ENCODE assay signal across 19 cellular contexts in the genomic region with DNA sequence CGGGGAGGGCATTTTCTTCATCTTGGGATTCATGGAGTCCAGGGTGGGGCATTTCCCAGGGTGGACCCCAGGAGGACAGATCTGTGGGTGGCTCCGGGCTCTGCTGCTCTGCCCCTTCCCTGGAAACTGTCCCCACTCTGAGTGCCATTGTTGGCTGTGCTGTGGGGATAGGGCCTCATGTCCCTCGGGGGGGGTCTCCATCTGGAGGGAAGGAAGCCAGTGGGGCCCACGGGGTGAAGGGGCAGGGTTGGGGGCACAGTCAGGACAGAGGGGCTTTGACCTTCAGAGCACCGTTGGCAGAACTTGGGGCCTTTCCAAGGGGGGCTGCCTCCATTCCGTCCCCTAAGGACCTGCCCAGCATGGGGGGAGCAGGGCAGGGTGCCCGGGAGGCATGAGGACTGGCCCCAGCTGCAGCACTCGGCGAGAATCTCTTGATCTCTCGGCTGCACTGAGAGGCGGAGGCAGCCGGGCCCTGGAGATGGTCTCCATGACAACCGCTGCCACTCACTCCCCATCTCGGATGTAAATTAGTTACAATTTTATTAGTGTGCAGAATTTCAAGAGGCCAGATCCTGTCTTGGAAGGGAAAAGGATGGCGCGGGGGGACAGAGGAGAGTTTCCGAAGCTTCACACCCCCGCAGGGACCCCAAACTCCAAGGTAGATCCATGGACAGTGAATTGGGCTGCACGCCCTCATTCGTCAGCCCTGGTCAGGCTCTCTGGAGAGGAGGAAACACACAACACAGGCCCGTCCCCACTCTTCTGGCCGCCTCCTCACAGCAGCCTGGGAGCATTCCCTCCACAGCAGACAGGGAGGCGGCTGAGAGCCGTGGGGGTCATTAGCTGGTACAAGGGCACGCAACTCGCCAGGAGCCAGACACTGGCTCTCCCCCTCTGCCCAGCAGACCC.
A peak's percentile ranks its signal among the peaks of the same experiment; 100 is the strongest.
DNase-seq lines count a peak whose midpoint lies in the region; ATAC-seq, FAIRE-seq and TF ChIP-seq lines count a peak whose summit lies in the region.
"Had no signal": no experiment of that assay in that cellular context is flagged by ENCODE, and none has a peak within 500 bp of the region (broad histone marks: within the 10 kb centered on the region; RNA-seq: fewer than 3 reads in every experiment).

No MANE protein-coding gene starts in this region.

- CTCF ChIA-PET in K562 (lab: Yijun Ruan, JAX; ENCODE audit: low intra/inter-chr PET ratio): no interaction called here

- DNase-seq in DMS53 (lab: John Stamatoyannopoulos, UW) (peak; percentile 69), DMS53 treated with DMSO at 0.1 percent for 48 hours (lab: John Stamatoyannopoulos, UW; ENCODE audit: unreplicated experiment) (no peak), NCI-H1417 (lab: John Stamatoyannopoulos, UW) (peak; percentile 49 to 89 (median 77)), K562 (ENCODE audit: extremely low read depth in 1 of 4, low spot score in 3 of 4) (no peak), posterior vena cava (ENCODE audit: low spot score) (peak; percentile 78), esophagus muscularis mucosa (ENCODE audit: extremely low spot score) (no peak)
- no peak for DNase-seq in stimulated activated effector memory CD8-positive, alpha-beta T cell treated with anti-CD3 and anti-CD28 coated beads, Interleukin-12 subunit alpha, Interleukin-12 subunit beta, amount 100 ng/mL, for 72 hours (ENCODE audit: low spot score in 2 of 2)
- DNase-seq: 8988T; activated CD4-positive, alpha-beta T cell treated with anti-CD3 and anti-CD28 coated beads for 1 hour; activated T-cell treated with anti-CD3 and anti-CD28 coated beads for 4 hours; CD8-positive, alpha-beta T cell; left ventricle myocardium inferior; naive thymus-derived CD8-positive, alpha-beta T cell; NCI-H226; stimulated activated naive CD8-positive, alpha-beta T cell treated with anti-CD3 and anti-CD28 coated beads, Interleukin-15, Interleukin-2, amounts not matched to agents 100 U/mL and 50 U/mL, for 24 hours; T-helper 17 cell had no signal

- H3K4me1 Mint-ChIP-seq in stimulated activated effector memory CD8-positive, alpha-beta T cell treated with anti-CD3 and anti-CD28 coated beads, Interleukin-12 subunit alpha, Interleukin-12 subunit beta, amount 100 ng/mL, for 72 hours: no peaks in the 10 kb centered on the region
- H3K4me1 Mint-ChIP-seq: T-helper 17 cell had no signal

- no peak overlapping the region for H3K27ac Mint-ChIP-seq in stimulated activated effector memory CD8-positive, alpha-beta T cell treated with anti-CD3 and anti-CD28 coated beads, Interleukin-12 subunit alpha, Interleukin-12 subunit beta, amount 100 ng/mL, for 72 hours
- H3K27ac Mint-ChIP-seq: CD8-positive, alpha-beta T cell; GM23338; naive thymus-derived CD8-positive, alpha-beta T cell; T-helper 17 cell had no signal

- H3K9me3 Mint-ChIP-seq in stimulated activated effector memory CD8-positive, alpha-beta T cell treated with anti-CD3 and anti-CD28 coated beads, Interleukin-12 subunit alpha, Interleukin-12 subunit beta, amount 100 ng/mL, for 72 hours: no peaks in the 10 kb centered on the region
- H3K9me3 Mint-ChIP-seq: CD8-positive, alpha-beta T cell; GM23338; naive thymus-derived CD8-positive, alpha-beta T cell had no signal

- H3K4me1 ChIP-seq in K562 (replicated peaks in 1 of 2; ENCODE audit: control insufficient read depth in 2 of 2, insufficient read depth in 2 of 2, low read length in 2 of 2) (peaks cover 6 to 10% of the 10 kb centered on the region in 2 experiments; a peak in 3 of 5 replicates), esophagus muscularis mucosa (peaks cover 0 to 2% (median under 1%) of the 10 kb centered on the region in 4 donors)

- TF ChIP-seq POLR2A in K562 (conservative IDR thresholded peaks at IDR 0.05) (no peak), esophagus muscularis mucosa (IDR thresholded peaks at IDR 0.05; ENCODE audit: low read depth) (no peak)

- POLR2A ChIA-PET in K562 (lab: Yijun Ruan, JAX): no interaction called here

- H3K36me3 ChIP-seq in K562 (ENCODE audit: control insufficient read depth, insufficient read depth, low read length) (no peaks in the 10 kb centered on the region), esophagus muscularis mucosa (no peaks in the 10 kb centered on the region)
- H3K36me3 ChIP-seq: left ventricle myocardium inferior had no signal

- in situ Hi-C loops in K562 (cut with MboI): no loop called here

- no peak overlapping the region for H3K4me3 Mint-ChIP-seq in stimulated activated effector memory CD8-positive, alpha-beta T cell treated with anti-CD3 and anti-CD28 coated beads, Interleukin-12 subunit alpha, Interleukin-12 subunit beta, amount 100 ng/mL, for 72 hours
- H3K4me3 Mint-ChIP-seq: CD8-positive, alpha-beta T cell; GM23338; naive thymus-derived CD8-positive, alpha-beta T cell; T-helper 17 cell had no signal

- no peak overlapping the region for H3K9ac ChIP-seq in K562 (ENCODE audit: insufficient read depth in 1 of 2, low read depth in 2 of 2, low read length in 2 of 2)
- H3K9ac ChIP-seq: KMS-11 had no signal

- TF ChIP-seq CTCF in K562 (IDR thresholded peaks at IDR 0.05 in 2 of 3, conservative IDR thresholded peaks at IDR 0.05 in 1 of 3; ENCODE audit: insufficient read depth in 2 of 3, low read depth in 1 of 3, low read length in 3 of 3) (no peak), esophagus muscularis mucosa (IDR thresholded peaks at IDR 0.05) (no peak)

- H3K79me2 ChIP-seq in K562 (ENCODE audit: control insufficient read depth, insufficient read depth, low read length): no peaks in the 10 kb centered on the region

- H2AFZ ChIP-seq in K562 (ENCODE audit: low read depth, low read length): no peak overlapping the region
- H2AFZ ChIP-seq: GM23338 had no signal

- no peak for TF ChIP-seq EP300 in K562 (IDR thresholded peaks at IDR 0.05; ENCODE audit: low read length)
- TF ChIP-seq EP300 in esophagus muscularis mucosa (IDR thresholded peaks at IDR 0.05): no peak

- H4K20me1 ChIP-seq in K562 (replicated peaks; ENCODE audit: control insufficient read depth, insufficient read depth, low read length): no peaks in the 10 kb centered on the region

- 0 out of 3 replicates have a peak, but pooled peaks have one; percentile 43 for ATAC-seq in K562
- no peak for ATAC-seq in HG03175 (IDR thresholded peaks at IDR 0.05; ENCODE audit: unreplicated experiment)
- ATAC-seq in stimulated activated effector memory CD8-positive, alpha-beta T cell treated with anti-CD3 and anti-CD28 coated beads, Interleukin-12 subunit alpha, Interleukin-12 subunit beta, amount 100 ng/mL, for 72 hours: no peak
- ATAC-seq: CD8-positive, alpha-beta T cell; GM23338; naive thymus-derived CD8-positive, alpha-beta T cell; stimulated activated naive CD8-positive, alpha-beta T cell treated with anti-CD3 and anti-CD28 coated beads, Interleukin-15, Interleukin-2, amounts not matched to agents 100 U/mL and 50 U/mL, for 24 hours; T-helper 17 cell had no signal

- H3K36me3 Mint-ChIP-seq in stimulated activated effector memory CD8-positive, alpha-beta T cell treated with anti-CD3 and anti-CD28 coated beads, Interleukin-12 subunit alpha, Interleukin-12 subunit beta, amount 100 ng/mL, for 72 hours: no peaks in the 10 kb centered on the region
- H3K36me3 Mint-ChIP-seq: CD8-positive, alpha-beta T cell; naive thymus-derived CD8-positive, alpha-beta T cell had no signal

- no peak for TF ChIP-seq RAD21 in K562 (CRISPR knock-in tag; conservative IDR thresholded peaks at IDR 0.05 in 1 of 2, IDR thresholded peaks at IDR 0.05 in 1 of 2)

- H3K27me3 ChIP-seq in K562 (ENCODE audit: control insufficient read depth in 2 of 2, insufficient read depth in 2 of 2, low read length in 2 of 2) (peaks cover 0 to 6% of the 10 kb centered on the region in 2 experiments; a peak in 1 of 5 replicates), esophagus muscularis mucosa (no peaks in the 10 kb centered on the region)

- FAIRE-seq in K562 (lab: Jason Lieb, UNC): no peak

- H3K27ac ChIP-seq in K562 (ENCODE audit: extremely low read depth, low read depth, low read length) (no peak overlapping the region), esophagus muscularis mucosa (replicated peaks in 1 of 4) (no peak overlapping the region)
- H3K27ac ChIP-seq: KMS-11, left ventricle myocardium inferior had no signal

- H3K4me2 ChIP-seq in K562 (ENCODE audit: insufficient read depth, low read length): no peak overlapping the region
- H3K4me2 ChIP-seq: GM23338, KMS-11 had no signal

- H3K4me3 ChIP-seq in K562 (no peak overlapping the region), esophagus muscularis mucosa (no peak overlapping the region)
- H3K4me3 ChIP-seq: GM23338, left ventricle myocardium inferior had no signal

- no peaks in the 10 kb centered on the region for H3K9me1 ChIP-seq in K562 (ENCODE audit: control insufficient read depth, insufficient read depth, low read length)

- H3K9me3 ChIP-seq in K562 (replicated peaks; ENCODE audit: control insufficient read depth, insufficient read depth, low read depth, low read length): no peaks in the 10 kb centered on the region
- no peaks in the 10 kb centered on the region for H3K9me3 ChIP-seq in esophagus muscularis mucosa
- H3K9me3 ChIP-seq: left ventricle myocardium inferior had no signal

- no TSS peak for BruUV-seq in K562 (replicated peaks; lab: Mats Ljungman, UMichigan)

- intact Hi-C loops in K562 (cut with micrococcal nuclease) (no loop called here), posterior vena cava (cut with DNase I) (no loop called here), esophagus muscularis mucosa (cut with DNase I) (no loop called here)

- WGBS in K562 (ENCODE audit: insufficient coverage, low coverage, missing lambda C conversion rate): 19% methylated on average over 24 of the region's 26 CpGs
- 73% methylated on average over 22 of the region's 26 CpGs for WGBS in esophagus muscularis mucosa

TF ChIP-seq in K562, 482 proteins besides CTCF, POLR2A, EP300 and RAD21 (continues in another document):
- no peak for TF ChIP-seq ZNF212 (CRISPR knock-in tag; IDR thresholded peaks at IDR 0.05)
- TF ChIP-seq, protein P1, sequence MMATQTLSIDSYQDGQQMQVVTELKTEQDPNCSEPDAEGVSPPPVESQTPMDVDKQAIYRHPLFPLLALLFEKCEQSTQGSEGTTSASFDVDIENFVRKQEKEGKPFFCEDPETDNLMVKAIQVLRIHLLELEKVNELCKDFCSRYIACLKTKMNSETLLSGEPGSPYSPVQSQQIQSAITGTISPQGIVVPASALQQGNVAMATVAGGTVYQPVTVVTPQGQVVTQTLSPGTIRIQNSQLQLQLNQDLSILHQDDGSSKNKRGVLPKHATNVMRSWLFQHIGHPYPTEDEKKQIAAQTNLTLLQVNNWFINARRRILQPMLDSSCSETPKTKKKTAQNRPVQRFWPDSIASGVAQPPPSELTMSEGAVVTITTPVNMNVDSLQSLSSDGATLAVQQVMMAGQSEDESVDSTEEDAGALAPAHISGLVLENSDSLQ (IDR thresholded peaks at IDR 0.05): peak; percentile 57
- TF ChIP-seq PRMT5 (CRISPR knock-in tag; IDR thresholded peaks at IDR 0.05): no peak
- TF ChIP-seq RFX1 (IDR thresholded peaks at IDR 0.05): peak; percentile 84
- no peak for TF ChIP-seq ZNF311 (CRISPR knock-in tag; IDR thresholded peaks at IDR 0.05)
- no peak for TF ChIP-seq SPI1 (IDR thresholded peaks at IDR 0.05; ENCODE audit: borderline replicate concordance, low read depth, low read length)

Comparison
In these comparisons a context has a peak if more than half of its experiments do, and no peak if none do; other contexts are left out.
1. DNase-seq: peak in DMS53 (single experiment), NCI-H1417 (3 of 3) and posterior vena cava (single experiment); none in DMS53 treated with DMSO at 0.1 percent for 48 hours (single experiment), K562 (0 of 4), stimulated activated effector memory CD8-positive, alpha-beta T cell treated with anti-CD3 and anti-CD28 coated beads, Interleukin-12 subunit alpha, Interleukin-12 subunit beta, amount 100 ng/mL, for 72 hours (0 of 2) and esophagus muscularis mucosa (single experiment).